ENCODE assay signal across 10 cellular contexts in the genomic region with DNA sequence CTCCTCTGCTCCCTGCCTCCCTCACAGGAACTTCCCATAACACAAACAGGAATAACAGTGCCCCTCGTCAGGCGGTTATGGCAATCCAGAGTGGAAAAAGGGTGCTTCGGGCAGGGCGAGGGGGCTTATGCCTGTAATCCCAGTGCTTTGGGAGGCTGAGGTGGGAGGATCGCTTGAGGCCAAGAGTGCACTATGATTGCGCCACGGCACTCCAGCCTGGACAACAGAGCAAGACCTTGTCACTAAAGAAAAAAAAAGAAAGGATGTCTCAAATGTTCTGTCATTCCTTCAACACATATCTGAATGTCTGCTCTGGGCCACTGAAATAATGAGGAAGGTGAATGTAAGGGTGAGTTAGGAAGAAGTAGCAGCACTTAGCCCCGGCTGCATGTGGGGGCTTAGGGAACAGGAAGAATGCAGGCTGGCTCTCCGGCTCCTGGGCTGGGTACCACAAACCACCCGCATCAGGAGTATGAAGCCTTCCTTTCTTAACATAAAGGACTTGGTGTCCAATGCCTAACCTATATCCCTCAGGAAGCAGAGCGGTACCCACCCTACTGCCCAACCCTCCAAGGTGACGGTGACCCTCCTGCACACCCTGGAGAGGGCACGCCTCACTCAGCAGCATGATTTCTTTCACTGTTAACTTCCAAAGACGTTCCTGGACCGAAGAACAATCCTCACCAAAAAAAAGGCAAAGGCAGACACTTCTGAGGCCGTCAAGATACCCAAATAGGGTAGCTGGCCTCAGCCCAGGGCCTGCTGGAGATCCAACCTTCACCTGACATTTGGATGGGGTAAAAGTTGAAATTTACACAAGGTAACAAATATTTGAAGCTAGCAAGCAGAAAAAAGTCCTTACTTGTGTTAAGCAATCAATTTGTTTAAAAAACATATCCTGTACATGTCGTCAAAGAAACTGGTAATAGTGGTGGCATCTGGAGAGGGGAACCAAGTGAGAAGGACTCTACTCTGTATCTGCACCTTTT.
A peak's percentile ranks its signal among the peaks of the same experiment; 100 is the strongest.
DNase-seq lines count a peak whose midpoint lies in the region; ATAC-seq and TF ChIP-seq lines count a peak whose summit lies in the region.
"Had no signal": no experiment of that assay in that cellular context is flagged by ENCODE, and none has a peak within 500 bp of the region (broad histone marks: within the 10 kb centered on the region; RNA-seq: fewer than 3 reads in every experiment).

No MANE protein-coding gene starts in this region.

- no peaks in the 10 kb centered on the region; the same call in 1 of the 2 replicates for H3K79me2 ChIP-seq in OCI-LY1 (ENCODE audit: insufficient read depth, low read length)

- TF ChIP-seq CTCF in OCI-LY1 (IDR thresholded peaks at IDR 0.05; ENCODE audit: low read length) = no peak
- no peak for TF ChIP-seq CTCF in neutrophil (IDR thresholded peaks at IDR 0.05)
- no peak for TF ChIP-seq CTCF in GM10266 (IDR thresholded peaks at IDR 0.05; ENCODE audit: control insufficient read depth, insufficient read depth, low read depth, missing control alignments)

- peak overlapping the region; percentile 93 for H3K4me3 ChIP-seq in BLaER1
- H3K4me3 ChIP-seq in OCI-LY1 (ENCODE audit: low read depth, low read length, poor library complexity, severe bottlenecking) = no peak overlapping the region
- H3K4me3 ChIP-seq in neutrophil (ENCODE audit: low read depth in 1 of 2, low read length in 1 of 2) = peak overlapping the region; percentile 65 to 76

- no peaks in the 10 kb centered on the region for H3K27me3 ChIP-seq in BLaER1
- H3K27me3 ChIP-seq in OCI-LY1 (ENCODE audit: insufficient read depth, low read length) = no peaks in the 10 kb centered on the region
- H3K27me3 ChIP-seq in neutrophil = no peaks in the 10 kb centered on the region

- H3K36me3 Mint-ChIP-seq in dendritic cell treated with granulocyte-macrophage colony-stimulating factor and Interleukin-4, amounts not matched to agents 40 ng/mL and 50 ng/mL, for 4 days (ENCODE audit: low read depth) = no peaks in the 10 kb centered on the region

- peaks cover 11% of the 10 kb centered on the region; the same call in 1 of the 2 replicates for H3F3A ChIP-seq in OCI-LY1 (ENCODE audit: insufficient read depth, low read length)

- H3K4me1 ChIP-seq in BLaER1 (peaks cover 70% of the 10 kb centered on the region), OCI-LY1 (ENCODE audit: insufficient read depth, low read length, severe bottlenecking) (peaks cover 42% of the 10 kb centered on the region), neutrophil (ENCODE audit: control insufficient read depth in 1 of 2, insufficient read depth in 1 of 2, low read depth in 1 of 2, low read length in 1 of 2) (peaks cover 43 to 62% of the 10 kb centered on the region in 2 experiments)

- no peaks in the 10 kb centered on the region for H3K9me2 ChIP-seq in OCI-LY1 (ENCODE audit: low read depth, low read length)

- H3K27ac Mint-ChIP-seq in dendritic cell treated with granulocyte-macrophage colony-stimulating factor and Interleukin-4, amounts not matched to agents 40 ng/mL and 50 ng/mL, for 4 days = peak overlapping the region; percentile 82

- no peak for ATAC-seq in GM21423 (IDR thresholded peaks at IDR 0.05; ENCODE audit: unreplicated experiment)

- peak overlapping the region; percentile 98 for H3K4me2 ChIP-seq in BLaER1
- H3K4me2 ChIP-seq in OCI-LY1 (ENCODE audit: low read length) = peak overlapping the region; percentile 68

- H3K4me1 Mint-ChIP-seq in dendritic cell treated with granulocyte-macrophage colony-stimulating factor and Interleukin-4, amounts not matched to agents 40 ng/mL and 50 ng/mL, for 4 days (ENCODE audit: low read depth) = peaks cover 59% of the 10 kb centered on the region

- H3K9me3 ChIP-seq in BLaER1 (no peaks in the 10 kb centered on the region), OCI-LY1 (ENCODE audit: low read length) (no peaks in the 10 kb centered on the region), neutrophil (no peaks in the 10 kb centered on the region)
- H3K9me3 ChIP-seq: HAP-1 had no signal

- H3K27me3 Mint-ChIP-seq in dendritic cell treated with granulocyte-macrophage colony-stimulating factor and Interleukin-4, amounts not matched to agents 40 ng/mL and 50 ng/mL, for 4 days = no peaks in the 10 kb centered on the region

- H3K27ac ChIP-seq in BLaER1 (peak overlapping the region; percentile 96), OCI-LY1 (ENCODE audit: low read depth, low read length, poor library complexity, severe bottlenecking) (peak overlapping the region; percentile 92), neutrophil (peak overlapping the region; percentile 81)

- intact Hi-C loops in dendritic cell treated with granulocyte-macrophage colony-stimulating factor and Interleukin-4, amounts not matched to agents 40 ng/mL and 50 ng/mL, for 4 days (cut with micrococcal nuclease) = no loop called here

- no peaks in the 10 kb centered on the region for H3K9me3 Mint-ChIP-seq in dendritic cell treated with granulocyte-macrophage colony-stimulating factor and Interleukin-4, amounts not matched to agents 40 ng/mL and 50 ng/mL, for 4 days

- 0 out of 2 replicates have a peak, but pooled peaks cover 15% of the 10 kb centered on the region for H3K36me3 ChIP-seq in BLaER1
- H3K36me3 ChIP-seq in OCI-LY1 (ENCODE audit: insufficient read depth, low read length) = no peaks in the 10 kb centered on the region
- H3K36me3 ChIP-seq in neutrophil = no peaks in the 10 kb centered on the region

- no peak for DNase-seq in DMS53 (lab: John Stamatoyannopoulos, UW)
- no peak for DNase-seq in GM10266 (ENCODE audit: extremely low spot score)
- no peak for DNase-seq in AG08396 (ENCODE audit: low spot score)
- DNase-seq: hippocampal formation had no signal

- peaks cover 47% of the 10 kb centered on the region for H4K20me1 ChIP-seq in BLaER1
- H4K20me1 ChIP-seq in OCI-LY1 (ENCODE audit: insufficient read depth, low read length) = no peaks in the 10 kb centered on the region

- H2AFZ ChIP-seq in OCI-LY1 (ENCODE audit: low read length) = no peak overlapping the region

- H3K9ac ChIP-seq in BLaER1 (peak overlapping the region; percentile 91), OCI-LY1 (ENCODE audit: low read length) (no peak overlapping the region; the same call in 1 of the 2 replicates)

- H3K4me3 Mint-ChIP-seq in dendritic cell treated with granulocyte-macrophage colony-stimulating factor and Interleukin-4, amounts not matched to agents 40 ng/mL and 50 ng/mL, for 4 days = peak overlapping the region; percentile 45
